Comparison of ENCODE assay signal across 21 cellular contexts in the genomic region with DNA sequence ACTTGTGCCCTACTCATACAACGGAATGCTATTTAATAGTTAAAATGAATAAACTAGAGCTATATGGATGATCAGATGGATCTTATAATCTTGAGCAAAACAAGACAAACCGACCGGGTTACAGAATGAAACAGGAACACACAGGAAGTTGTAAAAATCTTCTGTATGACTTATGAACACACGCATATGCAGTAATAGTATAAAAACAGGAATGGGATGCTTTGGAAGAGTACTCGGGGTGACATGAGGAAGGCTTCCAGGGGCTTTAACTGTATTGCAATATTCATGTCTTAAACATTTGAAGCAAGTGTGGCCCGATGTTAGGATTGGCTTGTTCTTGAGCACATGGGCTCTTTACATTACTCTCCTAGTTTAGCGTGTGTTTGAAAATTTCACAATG. TPM values are rescaled to one million over a fixed set of nuclear protein-coding genes. Genes with fewer than 3 reads are reported as not detected.
DNase-seq lines count a peak whose midpoint lies in the region; TF ChIP-seq lines count a peak whose summit lies in the region.
"Had no signal": no experiment of that assay in that cellular context is flagged by ENCODE, and none has a peak within 500 bp of the region (broad histone marks: within the 10 kb centered on the region; RNA-seq: fewer than 3 reads in every experiment).

No MANE protein-coding gene starts in this region.

- H3K79me2 ChIP-seq in neural cell (replicated peaks; ENCODE audit: insufficient read depth, low read length): peaks cover 13% of the 10 kb centered on the region

- no peak overlapping the region for H2AFZ ChIP-seq in neural cell (ENCODE audit: low read depth, low read length)

- peak overlapping the region; percentile 96 for H3K27ac ChIP-seq in SK-N-MC
- no peak overlapping the region for H3K27ac ChIP-seq in neural cell (ENCODE audit: low read length)
- H3K27ac ChIP-seq in uterus: peak overlapping the region; percentile 88 to 95
- H3K27ac ChIP-seq: BLaER1 treated with 17β-estradiol and CSF1 and Interleukin-3, amounts not matched to agents 10 nM and 100 nM; SJSA1 had no signal

- H3F3A ChIP-seq in neural cell (ENCODE audit: insufficient read depth, low read length, poor library complexity, severe bottlenecking): no peaks in the 10 kb centered on the region

- no peaks in the 10 kb centered on the region for H3K27me3 ChIP-seq in neural cell (ENCODE audit: insufficient read depth, low read depth, low read length)
- no peaks in the 10 kb centered on the region for H3K27me3 ChIP-seq in uterus

- no peak for TF ChIP-seq CTCF in fibroblast of villous mesenchyme (IDR thresholded peaks at IDR 0.05; ENCODE audit: insufficient read depth, low read depth, low read length)
- TF ChIP-seq CTCF in neural cell (IDR thresholded peaks at IDR 0.05; ENCODE audit: poor library complexity, severe bottlenecking): no peak
- no peak for TF ChIP-seq CTCF in uterus (IDR thresholded peaks at IDR 0.05)

- H3K4me2 ChIP-seq in neural cell (ENCODE audit: low read length): peak overlapping the region; percentile 7
- H3K4me2 ChIP-seq: BLaER1 treated with 17β-estradiol and CSF1 and Interleukin-3, amounts not matched to agents 10 nM and 100 nM had no signal

- H4K20me1 ChIP-seq in neural cell (ENCODE audit: insufficient read depth): no peaks in the 10 kb centered on the region
- H4K20me1 ChIP-seq: BLaER1 treated with 17β-estradiol and CSF1 and Interleukin-3, amounts not matched to agents 10 nM and 100 nM had no signal

- TF ChIP-seq POLR2A in uterus (IDR thresholded peaks at IDR 0.05): no peak

- peaks cover 0 to 5% of the 10 kb centered on the region in 2 donors for H3K4me1 ChIP-seq in uterus

- H3K9me3 ChIP-seq in SK-N-MC (ENCODE audit: low read depth, low read length) (no peaks in the 10 kb centered on the region), neural cell (ENCODE audit: low read length) (no peaks in the 10 kb centered on the region), uterus (no peaks in the 10 kb centered on the region)
- H3K9me3 ChIP-seq: gastroesophageal sphincter, mucosa of descending colon, SJSA1 had no signal

- H3K9me2 ChIP-seq in neural cell (ENCODE audit: insufficient read depth, low read length): no peaks in the 10 kb centered on the region

- TF ChIP-seq RAD21 in neural cell (conservative IDR thresholded peaks at IDR 0.05): no peak

- H3K36me3 ChIP-seq in SK-N-MC (ENCODE audit: insufficient read depth, low read length) (no peaks in the 10 kb centered on the region), neural cell (ENCODE audit: insufficient read depth, low read length) (no peaks in the 10 kb centered on the region), uterus (no peaks in the 10 kb centered on the region)
- H3K36me3 ChIP-seq: BLaER1 treated with 17β-estradiol and CSF1 and Interleukin-3, amounts not matched to agents 10 nM and 100 nM; gastroesophageal sphincter; SJSA1 had no signal

- peak overlapping the region; percentile 73 for H3K4me3 ChIP-seq in SK-N-MC
- no peak overlapping the region for H3K4me3 ChIP-seq in fibroblast of villous mesenchyme (ENCODE audit: low read depth, low read length)
- peak overlapping the region; percentile 88 for H3K4me3 ChIP-seq in neural cell (ENCODE audit: low read length)
- H3K4me3 ChIP-seq in uterus: no peak overlapping the region
- H3K4me3 ChIP-seq: BLaER1 treated with 17β-estradiol and CSF1 and Interleukin-3, amounts not matched to agents 10 nM and 100 nM; gastroesophageal sphincter; mucosa of descending colon; SJSA1 had no signal

- H3K9ac ChIP-seq in SK-N-MC (ENCODE audit: insufficient read length) (peak overlapping the region; percentile 16), neural cell (ENCODE audit: low read length) (no peak overlapping the region)
- H3K9ac ChIP-seq: BLaER1 treated with 17β-estradiol and CSF1 and Interleukin-3, amounts not matched to agents 10 nM and 100 nM had no signal

- intact Hi-C loops in uterus (cut with DNase I; ENCODE audit: low total_unique reads): loop anchor here (5.0 kb wide), 1 partner anchor 106 kb away; no protein-coding TSS in a partner anchor

- DNase-seq in SK-N-MC (ENCODE audit: low read depth, low spot score): no peak
- DNase-seq in fibroblast of villous mesenchyme (ENCODE audit: low read depth): peak; percentile 68
- DNase-seq in uterus: no peak
- DNase-seq in anterior cingulate cortex (lab: John Stamatoyannopoulos, UW): no peak
- DNase-seq in activated CD4-positive, alpha-beta T cell treated with anti-CD3 and anti-CD28 coated beads, Interleukin-2, amount 50 U/mL, for 1 hour: no peak
- DNase-seq in activated CD4-positive, alpha-beta T cell treated with anti-CD3 and anti-CD28 coated beads for 1 hour: no peak
- DNase-seq: activated CD4-positive, alpha-beta T cell treated with anti-CD3 and anti-CD28 coated beads, Interleukin-2, amount 50 U/mL, for 48 hours; activated CD8-positive, alpha-beta memory T cell treated with anti-CD3 and anti-CD28 coated beads, Interleukin-2, amount 50 U/mL, for 4 hours; activated naive CD4-positive, alpha-beta T cell treated with anti-CD3 and anti-CD28 coated beads, Interleukin-2, amount 50 U/mL, for 16 hours; hypothalamus; left colon; mucosa of descending colon; MV-4-11; RPMI8226; stimulated activated CD4-positive, alpha-beta T cell treated with anti-CD3 and anti-CD28 coated beads, Interleukin-15, amount 100 ng/mL, for 24 hours; stimulated activated CD4-positive, alpha-beta T cell treated with anti-CD3 and anti-CD28 coated beads, Interleukin-4, amount 100 ng/mL, for 4 hours; trophoblast cell had no signal

- TF ChIP-seq EP300 in neural cell (conservative IDR thresholded peaks at IDR 0.05; ENCODE audit: poor library complexity, severe bottlenecking): no peak

TF ChIP-seq in neural cell, 6 proteins besides CTCF, POLR2A, EP300 and RAD21:
- no peak for TF ChIP-seq MXI1 (conservative IDR thresholded peaks at IDR 0.05; ENCODE audit: poor library complexity, severe bottlenecking)
- TF ChIP-seq POLR2AphosphoS5 (IDR thresholded peaks at IDR 0.05): no peak
- no peak for TF ChIP-seq EZH2 (IDR thresholded peaks at IDR 0.05; ENCODE audit: borderline replicate concordance, insufficient read depth, low read length, poor library complexity, severe bottlenecking)
- TF ChIP-seq TAF1 (IDR thresholded peaks at IDR 0.05; ENCODE audit: low read depth): no peak
- TF ChIP-seq, protein P1, sequence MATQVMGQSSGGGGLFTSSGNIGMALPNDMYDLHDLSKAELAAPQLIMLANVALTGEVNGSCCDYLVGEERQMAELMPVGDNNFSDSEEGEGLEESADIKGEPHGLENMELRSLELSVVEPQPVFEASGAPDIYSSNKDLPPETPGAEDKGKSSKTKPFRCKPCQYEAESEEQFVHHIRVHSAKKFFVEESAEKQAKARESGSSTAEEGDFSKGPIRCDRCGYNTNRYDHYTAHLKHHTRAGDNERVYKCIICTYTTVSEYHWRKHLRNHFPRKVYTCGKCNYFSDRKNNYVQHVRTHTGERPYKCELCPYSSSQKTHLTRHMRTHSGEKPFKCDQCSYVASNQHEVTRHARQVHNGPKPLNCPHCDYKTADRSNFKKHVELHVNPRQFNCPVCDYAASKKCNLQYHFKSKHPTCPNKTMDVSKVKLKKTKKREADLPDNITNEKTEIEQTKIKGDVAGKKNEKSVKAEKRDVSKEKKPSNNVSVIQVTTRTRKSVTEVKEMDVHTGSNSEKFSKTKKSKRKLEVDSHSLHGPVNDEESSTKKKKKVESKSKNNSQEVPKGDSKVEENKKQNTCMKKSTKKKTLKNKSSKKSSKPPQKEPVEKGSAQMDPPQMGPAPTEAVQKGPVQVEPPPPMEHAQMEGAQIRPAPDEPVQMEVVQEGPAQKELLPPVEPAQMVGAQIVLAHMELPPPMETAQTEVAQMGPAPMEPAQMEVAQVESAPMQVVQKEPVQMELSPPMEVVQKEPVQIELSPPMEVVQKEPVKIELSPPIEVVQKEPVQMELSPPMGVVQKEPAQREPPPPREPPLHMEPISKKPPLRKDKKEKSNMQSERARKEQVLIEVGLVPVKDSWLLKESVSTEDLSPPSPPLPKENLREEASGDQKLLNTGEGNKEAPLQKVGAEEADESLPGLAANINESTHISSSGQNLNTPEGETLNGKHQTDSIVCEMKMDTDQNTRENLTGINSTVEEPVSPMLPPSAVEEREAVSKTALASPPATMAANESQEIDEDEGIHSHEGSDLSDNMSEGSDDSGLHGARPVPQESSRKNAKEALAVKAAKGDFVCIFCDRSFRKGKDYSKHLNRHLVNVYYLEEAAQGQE (IDR thresholded peaks at IDR 0.05; ENCODE audit: borderline replicate concordance): no peak
- TF ChIP-seq SMC3 (conservative IDR thresholded peaks at IDR 0.05; ENCODE audit: poor library complexity): no peak

RNA-seq across cellular contexts. Expression of gene E2F6, which starts 14.9 kb away (rescaled TPM):
- 11.3 and 13.4 TPM in 2 replicates for total RNA-seq in fibroblast of villous mesenchyme
- polyA plus RNA-seq in neural cell: 29.7 and 39.1 TPM in 2 replicates
- 23.4 and 29.5 TPM in 2 replicates for polyA minus RNA-seq in neural cell
- 10 to 100 TPM; 10.2 to 25.0 (median 20.7) TPM for total RNA-seq in uterus

RNA-seq across cellular contexts. Expression of gene GREB1, which starts 53.0 kb away (rescaled TPM):
- total RNA-seq in fibroblast of villous mesenchyme (under 0.01 TPM in 2 replicates), uterus (100 to 1,000 TPM in 2 of 4 donors, 10 to 100 TPM in 2; 20.3 to 166 (median 78.8) TPM)
- 17.2 and 24.5 TPM in 2 replicates for polyA plus RNA-seq in neural cell
- 39.4 and 45.1 TPM in 2 replicates for polyA minus RNA-seq in neural cell
- total RNA-seq: SJSA1 had no signal

Comparison
In these comparisons a context has a peak if more than half of its experiments do, and no peak if none do; other contexts are left out.
1. H3K4me3 ChIP-seq: peak in SK-N-MC (single experiment) and neural cell (single experiment); none in fibroblast of villous mesenchyme (single experiment) and uterus (0 of 2).
2. RNA of gene GREB1, which starts 53.0 kb away (total RNA-seq): 20.3 to 166 TPM in uterus; under 0.01 TPM in fibroblast of villous mesenchyme; every median in the first group is over 10 times any median in the second.